Comparison of ENCODE assay signal across 8 cellular contexts in genomic region chr1:119675349-119676343, GRCh38. TPM values are rescaled to one million over a fixed set of nuclear protein-coding genes. Genes with fewer than 3 reads are reported as not detected.
DNase-seq lines count a peak whose midpoint lies in the region; ATAC-seq and TF ChIP-seq lines count a peak whose summit lies in the region.

No MANE protein-coding gene starts in this region.

- H3K9me3 Mint-ChIP-seq in activated CD8-positive, alpha-beta T cell treated with anti-CD3 and anti-CD28 coated beads for 36 hours = no peaks in the 10 kb centered on the region
- H3K9me3 Mint-ChIP-seq in memory B cell = peaks cover 1% of the 10 kb centered on the region

- no peak overlapping the region for H3K27ac Mint-ChIP-seq in activated CD8-positive, alpha-beta T cell treated with anti-CD3 and anti-CD28 coated beads for 36 hours
- no peak overlapping the region for H3K27ac Mint-ChIP-seq in memory B cell

- H3K27ac ChIP-seq in effector memory CD4-positive, alpha-beta T cell (ENCODE audit: insufficient read depth, low read length, poor library complexity, severe bottlenecking) = no peak overlapping the region

- DNase-seq in NCI-H774 (lab: John Stamatoyannopoulos, UW) = peak; percentile 74
- peak; percentile 89 for DNase-seq in activated CD8-positive, alpha-beta T cell treated with anti-CD3 and anti-CD28 coated beads for 36 hours
- peak in 1 of 3 donors; percentile 27 for DNase-seq in effector memory CD4-positive, alpha-beta T cell
- DNase-seq in memory B cell (ENCODE audit: low spot score in 2 of 2) = peak; percentile 66 to 71
- DNase-seq in stimulated activated CD8-positive, alpha-beta memory T cell treated with anti-CD3 and anti-CD28 coated beads, Interleukin-12 subunit alpha, Interleukin-12 subunit beta, amount 100 ng/mL, for 4 hours (ENCODE audit: low read depth) = peak; percentile 3

- H3K4me1 ChIP-seq in effector memory CD4-positive, alpha-beta T cell (ENCODE audit: control insufficient read depth, insufficient read depth, low read length, poor library complexity, severe bottlenecking) = no peaks in the 10 kb centered on the region

- H3K4me1 Mint-ChIP-seq in activated CD8-positive, alpha-beta T cell treated with anti-CD3 and anti-CD28 coated beads for 36 hours (ENCODE audit: low read depth) = peaks cover 4% of the 10 kb centered on the region
- H3K4me1 Mint-ChIP-seq in memory B cell = peaks cover 3% of the 10 kb centered on the region

- ATAC-seq in HG03575 (IDR thresholded peaks at IDR 0.05; ENCODE audit: extremely low read depth, insufficient number of reproducible peaks, low FRiP score, unreplicated experiment) (peak; percentile 63), memory B cell (ENCODE audit: low read depth) (peak; percentile 58), GM21786 (IDR thresholded peaks at IDR 0.05; ENCODE audit: unreplicated experiment) (no peak)
- ATAC-seq in activated CD8-positive, alpha-beta T cell treated with anti-CD3 and anti-CD28 coated beads for 36 hours = peak; percentile 72

- H3K36me3 Mint-ChIP-seq in activated CD8-positive, alpha-beta T cell treated with anti-CD3 and anti-CD28 coated beads for 36 hours (ENCODE audit: low read depth) = no peaks in the 10 kb centered on the region
- no peaks in the 10 kb centered on the region for H3K36me3 Mint-ChIP-seq in memory B cell

- H3K36me3 ChIP-seq in effector memory CD4-positive, alpha-beta T cell (ENCODE audit: control insufficient read depth, insufficient read depth, low read length) = no peaks in the 10 kb centered on the region

- CTCF ChIA-PET in activated CD8-positive, alpha-beta T cell treated with anti-CD3 and anti-CD28 coated beads for 36 hours (lab: Charles Lee) = interaction anchor here (0.6 to 11.4 kb wide), 42 partner anchors 10 to 401 kb away, joined by 3 to 250 read pairs (median 5); partner anchors contain the start of genes PHGDH and ZNF697

- POLR2A ChIA-PET in activated CD8-positive, alpha-beta T cell treated with anti-CD3 and anti-CD28 coated beads for 36 hours (lab: Charles Lee) = interaction anchor here (1.7 kb wide), 1 partner anchor 36 kb away, joined by 3 read pairs; the partner anchor contains the start of gene PHGDH

- H3K4me3 Mint-ChIP-seq in activated CD8-positive, alpha-beta T cell treated with anti-CD3 and anti-CD28 coated beads for 36 hours = peak overlapping the region; percentile 52
- peak overlapping the region; percentile 49 for H3K4me3 Mint-ChIP-seq in memory B cell

- H3K4me3 ChIP-seq in GM12875 (ENCODE audit: low read depth, low read length) = peak overlapping the region; percentile 23
- peak overlapping the region; percentile 24 for H3K4me3 ChIP-seq in effector memory CD4-positive, alpha-beta T cell (ENCODE audit: insufficient read depth, low read depth, low read length, poor library complexity, severe bottlenecking)

- no peaks in the 10 kb centered on the region for H3K9me3 ChIP-seq in effector memory CD4-positive, alpha-beta T cell (ENCODE audit: control insufficient read depth, low read length)

- H3K27me3 ChIP-seq in effector memory CD4-positive, alpha-beta T cell (replicated peaks; ENCODE audit: control insufficient read depth, insufficient read depth, low read length, poor library complexity, severe bottlenecking) = peaks cover 2% of the 10 kb centered on the region

- H3K27me3 Mint-ChIP-seq in activated CD8-positive, alpha-beta T cell treated with anti-CD3 and anti-CD28 coated beads for 36 hours = peaks cover 4% of the 10 kb centered on the region
- peaks cover 10% of the 10 kb centered on the region for H3K27me3 Mint-ChIP-seq in memory B cell

- TF ChIP-seq CTCF in GM12875 (IDR thresholded peaks at IDR 0.05; ENCODE audit: borderline replicate concordance, insufficient read depth, low read depth, low read length) = peak; percentile 59
- peak; percentile 78 for TF ChIP-seq CTCF in activated CD8-positive, alpha-beta T cell treated with anti-CD3 and anti-CD28 coated beads for 36 hours (IDR thresholded peaks at IDR 0.05)

- intact Hi-C loops in activated CD8-positive, alpha-beta T cell treated with anti-CD3 and anti-CD28 coated beads for 36 hours (cut with micrococcal nuclease) = loop anchor here (5.0 kb wide), 1 partner anchor 63 kb away; no protein-coding TSS in a partner anchor

RNA-seq across cellular contexts. Expression of gene ZNF697, which starts 27.6 kb away (rescaled TPM):
- total RNA-seq in activated CD8-positive, alpha-beta T cell treated with anti-CD3 and anti-CD28 coated beads for 36 hours = under 1 TPM; 0.20 to 0.38 TPM

RNA-seq across cellular contexts. Expression of gene PHGDH, which starts 36.1 kb away (rescaled TPM):
- 100 to 1,000 TPM; 307 to 322 TPM for total RNA-seq in activated CD8-positive, alpha-beta T cell treated with anti-CD3 and anti-CD28 coated beads for 36 hours
